Comparison of ENCODE assay signal across 15 cellular contexts in the genomic region with DNA sequence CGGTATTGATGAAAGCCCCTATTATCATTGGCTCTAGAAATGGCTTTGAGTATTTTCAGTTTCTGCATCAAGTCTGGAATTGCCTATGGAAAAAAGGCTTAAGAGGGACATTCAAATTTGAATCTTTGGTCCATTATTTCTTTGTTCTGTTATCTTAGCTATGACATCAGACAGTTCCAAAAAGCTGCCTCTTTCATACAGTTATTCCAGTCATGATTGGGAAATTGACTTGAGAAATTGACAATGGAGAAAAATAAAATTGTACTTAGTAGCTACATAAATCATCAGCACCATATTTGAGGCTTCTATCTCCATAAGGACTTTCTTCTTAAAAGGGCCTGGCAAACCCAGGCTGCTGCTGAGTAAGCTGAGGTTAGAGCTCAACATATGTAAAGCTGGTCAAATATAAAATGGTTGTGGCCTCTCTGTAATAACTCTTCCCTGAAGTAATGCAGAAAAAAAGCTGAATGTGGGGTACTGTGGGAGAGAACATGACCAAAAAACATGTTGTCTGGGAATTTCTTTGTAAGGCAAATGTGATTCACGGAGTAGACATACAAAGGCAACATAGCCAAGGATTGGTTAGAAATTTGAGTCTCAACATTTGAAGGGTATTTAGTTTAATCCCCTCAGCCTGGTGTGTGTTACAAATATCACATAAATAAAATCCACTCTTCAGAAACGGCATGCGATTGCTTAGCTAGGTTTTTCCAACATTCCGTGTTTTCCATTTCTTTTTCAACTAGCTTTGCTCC.
A peak's percentile ranks its signal among the peaks of the same experiment; 100 is the strongest.
DNase-seq lines count a peak whose midpoint lies in the region; ATAC-seq, FAIRE-seq and TF ChIP-seq lines count a peak whose summit lies in the region.
"Had no signal": no experiment of that assay in that cellular context is flagged by ENCODE, and none has a peak within 500 bp of the region (broad histone marks: within the 10 kb centered on the region; RNA-seq: fewer than 3 reads in every experiment).

No MANE protein-coding gene starts in this region.

- H2AFZ ChIP-seq in keratinocyte (ENCODE audit: control insufficient read depth, low read length): no peak overlapping the region
- H2AFZ ChIP-seq: neural progenitor cell had no signal

- H3K4me3 ChIP-seq in HFF-Myc (replicated peaks; ENCODE audit: low read depth, low read length) (no peak overlapping the region), keratinocyte (ENCODE audit: control insufficient read depth in 2 of 3, extremely low read depth in 1 of 3, insufficient read depth in 2 of 3, low read depth in 1 of 3, low read length in 3 of 3) (no peak overlapping the region), transverse colon (no peak overlapping the region)
- H3K4me3 ChIP-seq: adrenal gland, GM12878, neural progenitor cell, upper lobe of right lung had no signal

- no peak for TF ChIP-seq EP300 in transverse colon (IDR thresholded peaks at IDR 0.05; ENCODE audit: low read depth)

- intact Hi-C loops in transverse colon (cut with DNase I; ENCODE audit: low total_unique reads): no loop called here

- peaks cover 11% of the 10 kb centered on the region for H3K4me1 Mint-ChIP-seq in chondrocyte (ENCODE audit: low read depth)
- H3K4me1 Mint-ChIP-seq: neural progenitor cell had no signal

- H3K9me3 ChIP-seq in keratinocyte (ENCODE audit: control insufficient read depth, low read depth, low read length): no peaks in the 10 kb centered on the region
- H3K9me3 ChIP-seq in transverse colon: no peaks in the 10 kb centered on the region
- H3K9me3 ChIP-seq: adrenal gland, upper lobe of right lung had no signal

- peak; percentile 44 for FAIRE-seq in keratinocyte (lab: Jason Lieb, UNC)
- FAIRE-seq: frontal cortex had no signal

- DNase-seq in HFF-Myc (ENCODE audit: extremely low read depth, low read depth) (peak; percentile 33), chondrocyte (ENCODE audit: low spot score) (no peak), keratinocyte (ENCODE audit: low read depth, low spot score) (no peak), transverse colon (no peak), caudate nucleus (lab: John Stamatoyannopoulos, UW) (no peak), anterior cingulate cortex (lab: John Stamatoyannopoulos, UW) (no peak)
- DNase-seq: activated CD4-positive, alpha-beta T cell treated with anti-CD3 and anti-CD28 coated beads for 4 hours; NCI-H1436 treated with DMSO at 0.1 percent for 48 hours; stimulated activated naive CD4-positive, alpha-beta T cell; upper lobe of right lung had no signal

- H3K36me3 ChIP-seq in keratinocyte (ENCODE audit: control insufficient read depth in 2 of 2, extremely low read depth in 1 of 2, insufficient read depth in 2 of 2, low read length in 2 of 2) (no peaks in the 10 kb centered on the region), transverse colon (no peaks in the 10 kb centered on the region)
- H3K36me3 ChIP-seq: adrenal gland, neural progenitor cell, upper lobe of right lung had no signal

- no peak overlapping the region for H3K4me3 Mint-ChIP-seq in chondrocyte (ENCODE audit: unreplicated experiment)
- H3K4me3 Mint-ChIP-seq: neural progenitor cell had no signal

- no peaks in the 10 kb centered on the region for H3K9me1 ChIP-seq in keratinocyte (ENCODE audit: control insufficient read depth, extremely low read depth, insufficient read depth, low read length)

- no peak for ATAC-seq in GM21447 (IDR thresholded peaks at IDR 0.05; ENCODE audit: unreplicated experiment)

- no peaks in the 10 kb centered on the region for H3K4me1 ChIP-seq in keratinocyte (ENCODE audit: control insufficient read depth, extremely low read depth, insufficient read depth, low read length)
- no peaks in the 10 kb centered on the region for H3K4me1 ChIP-seq in transverse colon
- H3K4me1 ChIP-seq: neural progenitor cell had no signal

- WGBS in transverse colon (ENCODE audit: low coverage in 1 of 2), 2 donors: 67 to 79% methylated on average over 5 of the region's 5 CpGs

- no peaks in the 10 kb centered on the region for H3K9me3 Mint-ChIP-seq in chondrocyte (ENCODE audit: low read depth)
- H3K9me3 Mint-ChIP-seq: neural progenitor cell had no signal

- H3K4me2 ChIP-seq in keratinocyte (ENCODE audit: control insufficient read depth, extremely low read depth, insufficient read depth, low read depth, low read length): no peak overlapping the region
- H3K4me2 ChIP-seq: neural progenitor cell had no signal

- in situ Hi-C loops in transverse colon (cut with MboI; ENCODE audit: low pct_ligation_motif_present in 1 of 4, low pct_unique_long_range_greater_than_20kb in 1 of 4, low sequenced_read_pairs in 3 of 4): loop anchor here in 2 of 4 donors (25.0 kb wide), 4 partner anchors 103 to 722 kb away; a partner anchor contains a TSS

- no peaks in the 10 kb centered on the region for H3K36me3 Mint-ChIP-seq in chondrocyte (ENCODE audit: low read depth)
- H3K36me3 Mint-ChIP-seq: neural progenitor cell had no signal

- H3K27me3 Mint-ChIP-seq in chondrocyte (ENCODE audit: low read depth): no peaks in the 10 kb centered on the region

- H3K79me2 ChIP-seq in keratinocyte (ENCODE audit: control insufficient read depth, insufficient read depth, low read length): no peaks in the 10 kb centered on the region

- TF ChIP-seq CTCF in HFF-Myc (IDR thresholded peaks at IDR 0.05; ENCODE audit: low read depth, low read length, missing control alignments) (no peak), chondrocyte (IDR thresholded peaks at IDR 0.05) (no peak), keratinocyte (optimal IDR thresholded peaks at IDR 0.05 in 1 of 3, IDR thresholded peaks at IDR 0.05 in 1 of 3, conservative IDR thresholded peaks at IDR 0.05 in 1 of 3; ENCODE audit: extremely low read depth in 1 of 3, insufficient read depth in 2 of 3, low read length in 3 of 3) (no peak), transverse colon (IDR thresholded peaks at IDR 0.05) (no peak)

- H3K27me3 ChIP-seq in keratinocyte (ENCODE audit: control insufficient read depth, extremely low read depth, insufficient read depth, low read length): peaks cover 7% of the 10 kb centered on the region
- no peaks in the 10 kb centered on the region for H3K27me3 ChIP-seq in transverse colon
- H3K27me3 ChIP-seq: adrenal gland, neural progenitor cell, upper lobe of right lung had no signal

- H3K9ac ChIP-seq in keratinocyte (ENCODE audit: control insufficient read depth, extremely low read depth, insufficient read depth, low read length): no peak overlapping the region
- H3K9ac ChIP-seq: neural progenitor cell had no signal

- peak overlapping the region; percentile 64 for H3K27ac Mint-ChIP-seq in chondrocyte (ENCODE audit: unreplicated experiment)
- H3K27ac Mint-ChIP-seq: neural progenitor cell had no signal

- no peak overlapping the region for H3K27ac ChIP-seq in keratinocyte (ENCODE audit: control insufficient read depth, insufficient read depth, low read length)
- peak overlapping the region; percentile 28 to 46 (median 38) for H3K27ac ChIP-seq in transverse colon
- H3K27ac ChIP-seq in caudate nucleus (ENCODE audit: low read depth, low read length): no peak overlapping the region
- H3K27ac ChIP-seq: neural progenitor cell, upper lobe of right lung had no signal

- no peaks in the 10 kb centered on the region for H4K20me1 ChIP-seq in keratinocyte (ENCODE audit: control insufficient read depth, extremely low read depth, insufficient read depth, low read length)

- dilution Hi-C loops in keratinocyte (cut with MboI; ENCODE audit: extremely low pct_ligation_motif_present, low sequenced_read_pairs): no loop called here

- no peak for TF ChIP-seq POLR2A in transverse colon (IDR thresholded peaks at IDR 0.05)

Comparison
In these comparisons a context has a peak if more than half of its experiments do, and no peak if none do; other contexts are left out.
1. H3K27ac ChIP-seq: peak in transverse colon (4 of 4); none in keratinocyte (single experiment) and caudate nucleus (single experiment).